In the genomic region with DNA sequence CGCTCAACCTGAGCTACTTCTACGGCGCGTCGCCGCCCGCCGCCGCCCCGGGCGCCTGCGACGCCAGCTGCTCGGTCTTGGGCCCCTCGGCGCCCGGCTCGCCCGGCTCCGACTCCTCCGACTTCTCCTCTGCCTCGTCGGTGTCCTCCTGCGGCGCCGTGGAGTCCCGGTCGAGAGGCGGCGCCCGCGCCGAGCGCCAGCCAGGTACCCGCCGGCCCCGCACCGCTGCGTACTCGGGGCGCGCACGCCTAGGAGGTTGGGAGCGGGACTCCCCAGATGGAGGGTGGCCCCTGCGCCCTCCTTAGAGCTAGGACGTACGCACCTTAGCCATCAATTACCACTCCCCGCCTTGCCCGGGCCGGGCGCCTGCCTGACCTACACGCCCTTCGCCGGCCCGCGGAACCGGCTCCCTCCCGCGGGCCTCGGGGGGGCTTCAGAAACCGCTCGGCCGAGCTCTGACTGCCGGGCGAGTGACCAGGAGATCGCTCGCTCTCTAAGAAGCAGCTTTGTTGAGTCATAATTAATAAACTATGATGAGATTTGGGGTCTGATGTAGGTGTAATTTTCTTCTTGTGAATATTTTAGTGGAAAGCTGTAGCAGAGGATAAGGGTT, we compare ENCODE assay signal across 8 cellular contexts. TPM values are rescaled to one million over a fixed set of nuclear protein-coding genes. Genes with fewer than 3 reads are reported as not detected.
A peak's percentile ranks its signal among the peaks of the same experiment; 100 is the strongest.
DNase-seq lines count a peak whose midpoint lies in the region; ATAC-seq and TF ChIP-seq lines count a peak whose summit lies in the region.

No MANE protein-coding gene starts in this region.

- 0% methylated on average over 67 of the region's 67 CpGs for WGBS in prostate gland

- H3K9me3 ChIP-seq in prostate gland, result no peaks in the 10 kb centered on the region

- TF ChIP-seq POLR2A in prostate gland (IDR thresholded peaks at IDR 0.05), result no peak

- intact Hi-C loops in Right ventricle myocardium superior (cut with DNase I), result loop anchor here (2.0 to 5.0 kb wide), 2 partner anchors 21 to 38 kb away; no protein-coding TSS in a partner anchor
- intact Hi-C loops in prostate gland (cut with DNase I), result no loop called here

- H3K4me3 ChIP-seq in prostate gland, result peak overlapping the region; percentile 75 to 94

- peak; percentile 66 for DNase-seq in NK-92 treated with Interleukin-12 subunit alpha and Interleukin-12 subunit beta, amount 100 ng/mL, for 24 hours (lab: John Stamatoyannopoulos, UW)
- DNase-seq in NK-92 (lab: John Stamatoyannopoulos, UW; ENCODE audit: unreplicated experiment) (no peak), OCI-M1 (lab: John Stamatoyannopoulos, UW) (peak; percentile 79), Right ventricle myocardium superior (peak; percentile 70), prostate gland (ENCODE audit: low spot score) (peak; percentile 16), OCI-M2 (lab: John Stamatoyannopoulos, UW; ENCODE audit: unreplicated experiment) (no peak)
- DNase-seq in activated gamma-delta T cell treated with anti-CD3 and anti-CD28 coated beads, Interleukin-2, amount 50 U/mL, for 16 hours (ENCODE audit: low read depth), result peak; percentile 31

- peak overlapping the region; percentile 95 to 96 for H3K27ac ChIP-seq in prostate gland

- TF ChIP-seq CTCF in prostate gland (IDR thresholded peaks at IDR 0.05), result no peak

- peaks cover 11% of the 10 kb centered on the region for H3K4me1 ChIP-seq in prostate gland (replicated peaks)

- H3K27me3 ChIP-seq in prostate gland (replicated peaks; ENCODE audit: insufficient read depth), result no peaks in the 10 kb centered on the region

- peaks cover under 1 to 10% of the 10 kb centered on the region in 2 donors for H3K36me3 ChIP-seq in prostate gland

- ATAC-seq in HG02884 (IDR thresholded peaks at IDR 0.05; ENCODE audit: unreplicated experiment), result peak; percentile 25
- ATAC-seq in Right ventricle myocardium superior (ENCODE audit: poor library complexity), result peak; percentile 53

RNA-seq across cellular contexts. Expression of a gene that starts 0.5 kb away (rescaled TPM):
- total RNA-seq in Right ventricle myocardium superior (12.9 TPM), prostate gland (10 to 100 TPM; 25.7 to 38.3 TPM)

Comparison
In these comparisons a context has a peak if more than half of its experiments do, and no peak if none do; other contexts are left out.
1. DNase-seq: peak in NK-92 treated with Interleukin-12 subunit alpha and Interleukin-12 subunit beta, amount 100 ng/mL, for 24 hours (single experiment), OCI-M1 (single experiment), activated gamma-delta T cell treated with anti-CD3 and anti-CD28 coated beads, Interleukin-2, amount 50 U/mL, for 16 hours (single experiment), Right ventricle myocardium superior (single experiment) and prostate gland (single experiment); none in NK-92 (single experiment) and OCI-M2 (single experiment).